ENCODE assay signal across 8 cellular contexts in the genomic region with DNA sequence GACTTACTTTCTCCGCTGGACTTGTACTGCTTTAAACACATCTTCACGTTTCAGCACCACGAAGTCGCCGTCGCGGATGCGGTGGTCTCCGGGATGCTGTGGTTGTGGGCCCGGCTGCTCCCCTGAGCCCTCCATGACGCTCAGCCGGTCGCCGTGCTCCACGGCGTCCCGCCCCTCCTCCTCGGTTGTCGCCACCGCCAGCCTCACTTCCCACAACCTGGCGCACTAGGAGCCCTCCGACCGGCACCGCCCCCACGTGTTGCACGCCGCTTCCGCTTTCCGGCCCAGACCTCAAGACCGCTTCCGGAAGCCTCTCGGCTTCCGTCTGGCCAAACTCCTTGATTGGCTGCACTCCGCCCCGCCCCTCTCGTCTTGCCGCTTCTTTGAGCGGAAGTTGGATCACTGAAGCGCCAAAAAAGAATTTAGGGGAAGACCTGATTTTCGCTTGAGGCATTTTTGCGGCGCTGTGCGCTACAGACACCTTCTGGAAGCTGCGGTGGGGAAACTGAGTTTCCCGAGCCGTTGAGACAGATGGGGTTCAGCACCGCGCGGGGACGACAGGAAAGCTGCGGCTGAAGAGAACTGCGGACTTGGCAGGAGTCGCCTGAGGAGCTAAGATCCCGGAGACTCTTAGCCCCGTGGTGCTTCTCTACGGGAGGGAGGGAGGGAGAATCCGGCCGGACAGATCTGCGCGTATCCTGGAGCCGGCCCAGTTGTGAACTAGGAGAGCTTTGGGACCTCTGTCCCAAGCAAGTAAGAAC. TPM values are rescaled to one million over a fixed set of nuclear protein-coding genes. Genes with fewer than 3 reads are reported as not detected.
DNase-seq lines count a peak whose midpoint lies in the region; ATAC-seq, FAIRE-seq and TF ChIP-seq lines count a peak whose summit lies in the region.

A gene (plus strand): TSS at position 382 of the 761 bp plus-strand sequence. CDS start 1,364 bp downstream, outside the sequence.
A gene with protein sequence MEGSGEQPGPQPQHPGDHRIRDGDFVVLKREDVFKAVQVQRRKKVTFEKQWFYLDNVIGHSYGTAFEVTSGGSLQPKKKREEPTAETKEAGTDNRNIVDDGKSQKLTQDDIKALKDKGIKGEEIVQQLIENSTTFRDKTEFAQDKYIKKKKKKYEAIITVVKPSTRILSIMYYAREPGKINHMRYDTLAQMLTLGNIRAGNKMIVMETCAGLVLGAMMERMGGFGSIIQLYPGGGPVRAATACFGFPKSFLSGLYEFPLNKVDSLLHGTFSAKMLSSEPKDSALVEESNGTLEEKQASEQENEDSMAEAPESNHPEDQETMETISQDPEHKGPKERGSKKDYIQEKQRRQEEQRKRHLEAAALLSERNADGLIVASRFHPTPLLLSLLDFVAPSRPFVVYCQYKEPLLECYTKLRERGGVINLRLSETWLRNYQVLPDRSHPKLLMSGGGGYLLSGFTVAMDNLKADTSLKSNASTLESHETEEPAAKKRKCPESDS (minus strand): TSS at position 263 of the 761 bp plus-strand sequence. CDS start 128 bp downstream, at position 135.

- peaks cover 0 to 2% (median 0%) of the 10 kb centered on the region in 5 donors for H3K27me3 Mint-ChIP-seq in naive thymus-derived CD8-positive, alpha-beta T cell
- H3K27me3 Mint-ChIP-seq in stimulated activated naive B cell treated with anti-CD40 and anti-IgM and Interleukin-4, amounts not matched to agents 10 μg/mL and 1 μg/mL and 100 μg/mL, for 72 hours = no peaks in the 10 kb centered on the region

- H3K9me3 Mint-ChIP-seq in naive thymus-derived CD8-positive, alpha-beta T cell = peaks cover 0 to 2% (median 0%) of the 10 kb centered on the region in 9 donors
- H3K9me3 Mint-ChIP-seq in stimulated activated naive B cell treated with anti-CD40 and anti-IgM and Interleukin-4, amounts not matched to agents 10 μg/mL and 1 μg/mL and 100 μg/mL, for 72 hours = no peaks in the 10 kb centered on the region

- peak within 1 kb of the TSS; percentile 93 to 99 (median 96) for H3K27ac Mint-ChIP-seq in naive thymus-derived CD8-positive, alpha-beta T cell
- H3K27ac Mint-ChIP-seq in stimulated activated naive B cell treated with anti-CD40 and anti-IgM and Interleukin-4, amounts not matched to agents 10 μg/mL and 1 μg/mL and 100 μg/mL, for 72 hours = peak within 1 kb of the TSS; percentile 89

- peaks cover 13 to 49% (median 42%) of the 10 kb centered on the region in 4 donors for H3K4me1 Mint-ChIP-seq in naive thymus-derived CD8-positive, alpha-beta T cell
- H3K4me1 Mint-ChIP-seq in stimulated activated naive B cell treated with anti-CD40 and anti-IgM and Interleukin-4, amounts not matched to agents 10 μg/mL and 1 μg/mL and 100 μg/mL, for 72 hours = peaks cover 15 to 34% of the 10 kb centered on the region in 2 donors

- peak within 1 kb of the TSS; percentile 92 for H3K27ac ChIP-seq in RWPE1

- peak within 1 kb of the TSS; percentile 96 for H3K4me3 ChIP-seq in fibroblast of mammary gland (ENCODE audit: control insufficient read depth, low read depth, low read length)

- peak; percentile 96 to 98 for ATAC-seq in naive thymus-derived CD8-positive, alpha-beta T cell
- ATAC-seq in stimulated activated naive B cell treated with anti-CD40 and anti-IgM and Interleukin-4, amounts not matched to agents 10 μg/mL and 1 μg/mL and 100 μg/mL, for 72 hours (replicated peaks) = peak; percentile 96 to 98

- DNase-seq in ELF-1 (ENCODE audit: low read depth, low spot score) (peak; percentile 99), H54 (ENCODE audit: insufficient read length, low spot score) (peak; percentile 81), LoVo (ENCODE audit: low spot score) (peak; percentile 97), RWPE1 (ENCODE audit: low spot score) (peak; percentile 93), fibroblast of mammary gland (ENCODE audit: low read depth) (peak; percentile 94)
- peak; percentile 91 to 92 for DNase-seq in activated T-helper 1 cell treated with anti-CD3 and anti-CD28 coated beads, Interleukin-2, amount 50 U/mL, for 16 hours (ENCODE audit: low read depth in 1 of 2, low spot score in 1 of 2)
- DNase-seq in naive thymus-derived CD8-positive, alpha-beta T cell = peak; percentile 87 to 97 (median 94)
- DNase-seq in stimulated activated naive B cell treated with anti-CD40 and anti-IgM and Interleukin-4, amounts not matched to agents 10 μg/mL and 1 μg/mL and 100 μg/mL, for 72 hours = peak; percentile 96

- peak; percentile 85 for FAIRE-seq in H54 (lab: Jason Lieb, UNC)

- POLR2A ChIA-PET in RWPE1 (lab: Yijun Ruan, JAX; ENCODE audit: low non-redundant PET) = interaction anchor here (0.6 kb wide), 1 partner anchor 8 kb away, joined by 3 read pairs; no protein-coding TSS in a partner anchor
- POLR2A ChIA-PET in naive thymus-derived CD8-positive, alpha-beta T cell (lab: Charles Lee) = no interaction called here

- TF ChIP-seq CTCF in RWPE1 (conservative IDR thresholded peaks at IDR 0.05; ENCODE audit: low read depth) = no peak
- TF ChIP-seq CTCF in fibroblast of mammary gland (conservative IDR thresholded peaks at IDR 0.05; ENCODE audit: control insufficient read depth, insufficient read depth, low read depth, low read length) = no peak

- peak; percentile 88 for TF ChIP-seq POLR2A in H54 (IDR thresholded peaks at IDR 0.05; ENCODE audit: low read depth, low read length)

- CTCF ChIA-PET in RWPE1 (lab: Yijun Ruan, JAX) = interaction anchor here (1.3 kb wide), 1 partner anchor 422 kb away, joined by 5 read pairs; no protein-coding TSS in a partner anchor

- peak within 1 kb of the TSS; percentile 89 to 99 (median 96) for H3K4me3 Mint-ChIP-seq in naive thymus-derived CD8-positive, alpha-beta T cell
- peak within 1 kb of the TSS; percentile 88 to 93 for H3K4me3 Mint-ChIP-seq in stimulated activated naive B cell treated with anti-CD40 and anti-IgM and Interleukin-4, amounts not matched to agents 10 μg/mL and 1 μg/mL and 100 μg/mL, for 72 hours

- peaks cover 0 to 36% (median 9%) of the 10 kb centered on the region in 3 donors for H3K36me3 Mint-ChIP-seq in naive thymus-derived CD8-positive, alpha-beta T cell
- H3K36me3 Mint-ChIP-seq in stimulated activated naive B cell treated with anti-CD40 and anti-IgM and Interleukin-4, amounts not matched to agents 10 μg/mL and 1 μg/mL and 100 μg/mL, for 72 hours = peaks cover 33 to 48% of the 10 kb centered on the region in 2 donors

RNA-seq across cellular contexts. Expression of the first gene that starts in this region (rescaled TPM):
- total RNA-seq in naive thymus-derived CD8-positive, alpha-beta T cell = 1 to 10 TPM; 6.3 to 7.4 TPM
- polyA plus RNA-seq in naive thymus-derived CD8-positive, alpha-beta T cell = 1 to 10 TPM in 2 of 3 donors, under 1 TPM in 1; 0.55 to 2.5 (median 1.0) TPM

RNA-seq across cellular contexts. Expression of the second gene that starts in this region (rescaled TPM):
- total RNA-seq in naive thymus-derived CD8-positive, alpha-beta T cell = 10 to 100 TPM; 17.0 to 17.3 TPM
- 10 to 100 TPM; 10.3 to 11.2 (median 10.3) TPM for polyA plus RNA-seq in naive thymus-derived CD8-positive, alpha-beta T cell

Comparison
In these comparisons a context has a peak if more than half of its experiments do, and no peak if none do; other contexts are left out.
1. Peak in every context shown above with its lines: DNase-seq, ATAC-seq, H3K4me3 ChIP-seq and H3K27ac ChIP-seq.